Comparison of ENCODE assay signal across 1 cellular context in the genomic region with DNA sequence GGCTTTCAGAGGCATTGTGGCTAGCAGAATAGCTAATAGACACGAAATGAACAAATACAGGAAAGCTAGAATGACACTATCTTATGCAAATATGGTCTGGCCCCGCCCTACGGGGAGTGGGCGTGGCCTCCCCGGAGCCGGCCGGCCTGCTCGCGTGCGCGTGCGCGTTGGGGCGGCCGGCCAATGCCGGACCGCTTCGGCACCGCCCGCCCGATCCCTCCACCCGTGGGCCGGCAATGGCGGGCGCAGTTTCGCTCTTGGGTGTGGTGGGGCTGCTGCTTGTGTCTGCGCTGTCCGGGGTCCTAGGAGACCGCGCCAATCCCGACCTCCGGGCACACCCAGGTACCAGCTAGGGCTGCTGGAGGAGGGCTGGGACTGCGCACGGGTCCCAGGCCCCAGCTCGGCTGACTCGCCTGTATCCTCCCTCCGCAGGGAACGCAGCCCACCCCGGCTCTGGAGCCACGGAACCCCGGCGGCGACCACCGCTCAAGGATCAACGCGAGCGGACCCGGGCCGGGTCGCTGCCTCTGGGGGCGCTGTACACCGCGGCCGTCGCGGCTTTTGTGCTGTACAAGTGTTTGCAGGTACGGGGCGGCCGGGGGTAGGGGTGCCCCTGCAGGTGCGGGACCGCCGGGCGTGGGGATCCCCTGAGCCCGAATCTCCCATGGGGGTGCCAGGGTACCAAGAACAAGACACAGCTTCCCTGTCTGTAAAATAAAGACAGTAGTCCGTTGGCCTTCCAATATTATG.
TF ChIP-seq lines count a peak whose summit lies in the region.

A gene with protein sequence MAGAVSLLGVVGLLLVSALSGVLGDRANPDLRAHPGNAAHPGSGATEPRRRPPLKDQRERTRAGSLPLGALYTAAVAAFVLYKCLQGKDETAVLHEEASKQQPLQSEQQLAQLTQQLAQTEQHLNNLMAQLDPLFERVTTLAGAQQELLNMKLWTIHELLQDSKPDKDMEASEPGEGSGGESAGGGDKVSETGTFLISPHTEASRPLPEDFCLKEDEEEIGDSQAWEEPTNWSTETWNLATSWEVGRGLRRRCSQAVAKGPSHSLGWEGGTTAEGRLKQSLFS (plus strand): TSS at position 149 of the 750 bp plus-strand sequence. CDS start 88 bp downstream, at position 237.

TF ChIP-seq in IMR-90, 13 proteins besides CTCF, POLR2A, EP300 and RAD21:
- TF ChIP-seq, protein P1, sequence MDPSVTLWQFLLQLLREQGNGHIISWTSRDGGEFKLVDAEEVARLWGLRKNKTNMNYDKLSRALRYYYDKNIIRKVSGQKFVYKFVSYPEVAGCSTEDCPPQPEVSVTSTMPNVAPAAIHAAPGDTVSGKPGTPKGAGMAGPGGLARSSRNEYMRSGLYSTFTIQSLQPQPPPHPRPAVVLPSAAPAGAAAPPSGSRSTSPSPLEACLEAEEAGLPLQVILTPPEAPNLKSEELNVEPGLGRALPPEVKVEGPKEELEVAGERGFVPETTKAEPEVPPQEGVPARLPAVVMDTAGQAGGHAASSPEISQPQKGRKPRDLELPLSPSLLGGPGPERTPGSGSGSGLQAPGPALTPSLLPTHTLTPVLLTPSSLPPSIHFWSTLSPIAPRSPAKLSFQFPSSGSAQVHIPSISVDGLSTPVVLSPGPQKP (IDR thresholded peaks at IDR 0.05; ENCODE audit: borderline replicate concordance, low read depth, low read length): no peak
- TF ChIP-seq CEBPB (IDR thresholded peaks at IDR 0.05; ENCODE audit: low read depth, low read length) (no peak), CHD1 (IDR thresholded peaks at IDR 0.05; ENCODE audit: low read depth, low read length) (no peak), MXI1 (IDR thresholded peaks at IDR 0.05; ENCODE audit: borderline replicate concordance, low read depth, low read length) (peak; percentile 40; the same call in 1 of the 2 replicates), FOS (IDR thresholded peaks at IDR 0.05; ENCODE audit: low read depth, low read length) (no peak), NFE2L2 (IDR thresholded peaks at IDR 0.05; ENCODE audit: low read depth, low read length) (no peak), MAFK (IDR thresholded peaks at IDR 0.05; ENCODE audit: low read depth, low read length) (no peak), BHLHE40 (IDR thresholded peaks at IDR 0.05; ENCODE audit: low read depth, low read length) (no peak), MAZ (IDR thresholded peaks at IDR 0.05; ENCODE audit: borderline replicate concordance, low read depth, low read length) (peak; percentile 47; the same call in 1 of the 2 replicates), RCOR1 (IDR thresholded peaks at IDR 0.05; ENCODE audit: insufficient replicate concordance, low read length) (no peak)
- TF ChIP-seq, protein P2, sequence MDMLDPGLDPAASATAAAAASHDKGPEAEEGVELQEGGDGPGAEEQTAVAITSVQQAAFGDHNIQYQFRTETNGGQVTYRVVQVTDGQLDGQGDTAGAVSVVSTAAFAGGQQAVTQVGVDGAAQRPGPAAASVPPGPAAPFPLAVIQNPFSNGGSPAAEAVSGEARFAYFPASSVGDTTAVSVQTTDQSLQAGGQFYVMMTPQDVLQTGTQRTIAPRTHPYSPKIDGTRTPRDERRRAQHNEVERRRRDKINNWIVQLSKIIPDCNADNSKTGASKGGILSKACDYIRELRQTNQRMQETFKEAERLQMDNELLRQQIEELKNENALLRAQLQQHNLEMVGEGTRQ (IDR thresholded peaks at IDR 0.05; ENCODE audit: low read depth, low read length): no peak
